ENCODE assay signal across 10 cellular contexts in the genomic region with DNA sequence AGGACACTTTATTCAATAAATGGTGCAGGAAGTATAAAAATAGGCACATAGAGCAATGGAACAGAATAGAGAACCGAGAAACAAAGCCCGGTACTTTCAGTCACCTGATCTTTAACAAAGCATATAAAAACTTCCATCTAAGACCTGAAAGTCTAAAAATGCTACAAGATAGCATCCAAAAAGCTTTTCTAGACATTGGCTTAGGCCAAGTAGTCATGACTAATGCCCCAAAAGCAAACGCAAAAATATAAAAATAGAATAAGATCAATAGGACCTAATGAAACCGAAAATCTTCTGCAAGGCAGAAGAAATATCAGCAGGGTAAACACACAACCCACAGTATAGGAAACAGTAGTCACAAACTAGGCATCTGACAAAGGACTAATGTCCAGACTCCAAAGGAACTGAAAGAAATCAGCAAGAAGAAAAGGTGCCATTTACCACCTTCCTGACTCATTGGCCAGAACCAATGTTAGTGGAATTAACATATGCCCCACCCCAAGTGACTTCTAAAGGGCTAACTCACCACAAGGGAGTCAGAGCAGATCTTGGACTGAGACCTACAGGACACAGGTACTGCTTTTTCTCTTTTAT. TPM values are rescaled to one million over a fixed set of nuclear protein-coding genes. Genes with fewer than 3 reads are reported as not detected.
DNase-seq lines count a peak whose midpoint lies in the region; ATAC-seq lines count a peak whose summit lies in the region.
"Had no signal": no experiment of that assay in that cellular context is flagged by ENCODE, and none has a peak within 500 bp of the region (broad histone marks: within the 10 kb centered on the region; RNA-seq: fewer than 3 reads in every experiment).

No MANE protein-coding gene starts in this region.

- H3K36me3 Mint-ChIP-seq in activated naive CD8-positive, alpha-beta T cell treated with anti-CD3 and anti-CD28 coated beads, Interleukin-2, amount 10 ng/mL, durations not matched to agents 7 days and 5 days = peaks cover 5% of the 10 kb centered on the region

- POLR2A ChIA-PET in activated naive CD8-positive, alpha-beta T cell treated with anti-CD3 and anti-CD28 coated beads, Interleukin-2, amount 10 ng/mL, durations not matched to agents 7 days and 5 days (lab: Charles Lee) = no interaction called here

- peak overlapping the region; percentile 82 for H3K27ac Mint-ChIP-seq in activated naive CD8-positive, alpha-beta T cell treated with anti-CD3 and anti-CD28 coated beads, Interleukin-2, amount 10 ng/mL, durations not matched to agents 7 days and 5 days

- DNase-seq in activated naive CD8-positive, alpha-beta T cell treated with anti-CD3 and anti-CD28 coated beads, Interleukin-2, amount 10 ng/mL, durations not matched to agents 7 days and 5 days = no peak
- no peak for DNase-seq in kidney glomerular epithelial cell (lab: John Stamatoyannopoulos, UW)
- no peak for DNase-seq in islet precursor cell
- no peak for DNase-seq in AML-193 (lab: John Stamatoyannopoulos, UW)
- DNase-seq in HK-2 (ENCODE audit: unreplicated experiment) = no peak
- DNase-seq: SIG-M5 had no signal

- H3K9me3 Mint-ChIP-seq in activated naive CD8-positive, alpha-beta T cell treated with anti-CD3 and anti-CD28 coated beads, Interleukin-2, amount 10 ng/mL, durations not matched to agents 7 days and 5 days = peaks cover 4% of the 10 kb centered on the region

- ATAC-seq in GM19372 (IDR thresholded peaks at IDR 0.05; ENCODE audit: low read depth, unreplicated experiment) = peak; percentile 76
- ATAC-seq in HG03139 (IDR thresholded peaks at IDR 0.05; ENCODE audit: unreplicated experiment) = peak; percentile 60
- peak; percentile 41 for ATAC-seq in activated naive CD8-positive, alpha-beta T cell treated with anti-CD3 and anti-CD28 coated beads, Interleukin-2, amount 10 ng/mL, durations not matched to agents 7 days and 5 days (ENCODE audit: low read depth)

- H3K4me3 ChIP-seq in GM08714 (ENCODE audit: low read length) = peak overlapping the region; percentile 47
- H3K4me3 ChIP-seq: coronary artery had no signal

- H3K4me1 Mint-ChIP-seq in activated naive CD8-positive, alpha-beta T cell treated with anti-CD3 and anti-CD28 coated beads, Interleukin-2, amount 10 ng/mL, durations not matched to agents 7 days and 5 days = peaks cover 52% of the 10 kb centered on the region

- H3K4me3 Mint-ChIP-seq in activated naive CD8-positive, alpha-beta T cell treated with anti-CD3 and anti-CD28 coated beads, Interleukin-2, amount 10 ng/mL, durations not matched to agents 7 days and 5 days = peak overlapping the region; percentile 78

- no peaks in the 10 kb centered on the region for H3K27me3 Mint-ChIP-seq in activated naive CD8-positive, alpha-beta T cell treated with anti-CD3 and anti-CD28 coated beads, Interleukin-2, amount 10 ng/mL, durations not matched to agents 7 days and 5 days

RNA-seq across cellular contexts. Expression of gene CEACAM21, which starts 40.8 kb away (rescaled TPM):
- 10 to 100 TPM; 75.4 to 75.5 TPM for total RNA-seq in activated naive CD8-positive, alpha-beta T cell treated with anti-CD3 and anti-CD28 coated beads, Interleukin-2, amount 10 ng/mL, durations not matched to agents 7 days and 5 days
